In genomic region chr13:24680921-24681585, GRCh38 we compare ENCODE assay signal across 1 cellular context.
TF ChIP-seq lines count a peak whose summit lies in the region.

No MANE protein-coding gene starts in this region.

TF ChIP-seq in neural cell, 6 proteins besides CTCF, POLR2A, EP300 and RAD21 (continued from another document):
- no peak for TF ChIP-seq REST (IDR thresholded peaks at IDR 0.05; ENCODE audit: borderline replicate concordance)
- no peak for TF ChIP-seq MXI1 (conservative IDR thresholded peaks at IDR 0.05; ENCODE audit: poor library complexity, severe bottlenecking)
